Comparison of ENCODE assay signal across 17 cellular contexts in genomic region chr2:203580846-203581245, GRCh38. TPM values are rescaled to one million over a fixed set of nuclear protein-coding genes. Genes with fewer than 3 reads are reported as not detected.
DNase-seq lines count a peak whose midpoint lies in the region; ATAC-seq and TF ChIP-seq lines count a peak whose summit lies in the region.
"Had no signal": no experiment of that assay in that cellular context is flagged by ENCODE, and none has a peak within 500 bp of the region (broad histone marks: within the 10 kb centered on the region; RNA-seq: fewer than 3 reads in every experiment).

No MANE protein-coding gene starts in this region.

- no TSS peak for BruUV-seq in IMR-90 (replicated peaks; lab: Mats Ljungman, UMichigan)

- CTCF ChIA-PET in IMR-90 (lab: Yijun Ruan, JAX): no interaction called here

- no peak for TF ChIP-seq POLR2A in IMR-90 (IDR thresholded peaks at IDR 0.05; ENCODE audit: low read depth, low read length)

- H3K79me1 ChIP-seq in IMR-90 (ENCODE audit: low read depth in 1 of 2, low read length in 2 of 2): no peaks in the 10 kb centered on the region

- no peaks in the 10 kb centered on the region for H3K36me3 Mint-ChIP-seq in effector memory CD8-positive, alpha-beta T cell (ENCODE audit: insufficient read depth)

- no peak overlapping the region for H3K4me3 ChIP-seq in IMR-90 (ENCODE audit: insufficient read depth, low read depth, low read length)
- H3K4me3 ChIP-seq in retinal pigment epithelial cell (ENCODE audit: low read length): no peak overlapping the region
- H3K4me3 ChIP-seq: SK-N-MC had no signal

- H2BK20ac ChIP-seq in IMR-90 (ENCODE audit: low read depth, low read length): no peak overlapping the region

- H3K23ac ChIP-seq in IMR-90 (ENCODE audit: low read depth, low read length): no peak overlapping the region

- POLR2A ChIA-PET in IMR-90 (lab: Charles Lee; ENCODE audit: unreplicated experiment): no interaction called here

- H3K4me1 Mint-ChIP-seq in effector memory CD8-positive, alpha-beta T cell (ENCODE audit: low read depth in 2 of 2): peaks cover 10% of the 10 kb centered on the region in 2 donors

- peak overlapping the region; percentile 57; the same call in 1 of the 2 replicates for H2AK5ac ChIP-seq in IMR-90 (ENCODE audit: low read depth, low read length)

- no peak overlapping the region for H3K9ac ChIP-seq in IMR-90 (ENCODE audit: low read depth, low read length)

- in situ Hi-C loops in IMR-90 (cut with MboI; ENCODE audit: low sequenced_read_pairs): no loop called here

- no peak for ATAC-seq in IMR-90 (ENCODE audit: low read depth)
- ATAC-seq in effector memory CD8-positive, alpha-beta T cell (replicated peaks): no peak
- ATAC-seq in HG03565 (IDR thresholded peaks at IDR 0.05; ENCODE audit: unreplicated experiment): no peak

- H3K27ac Mint-ChIP-seq in effector memory CD8-positive, alpha-beta T cell: no peak overlapping the region
- H3K27ac Mint-ChIP-seq: dendritic cell treated with granulocyte-macrophage colony-stimulating factor and Interleukin-4, amounts not matched to agents 40 ng/mL and 50 ng/mL, for 4 days had no signal

- no peak overlapping the region for H2AK9ac ChIP-seq in IMR-90 (replicated peaks; ENCODE audit: low read depth, low read length, poor library complexity)

- H3K27ac ChIP-seq in IMR-90 (ENCODE audit: insufficient read depth, low read length) (no peak overlapping the region), caudate nucleus (ENCODE audit: low read depth, low read length) (peak overlapping the region; percentile 69)
- H3K27ac ChIP-seq: SK-N-MC had no signal

- no peaks in the 10 kb centered on the region; the same call in 1 of the 2 replicates for H3K27me3 ChIP-seq in IMR-90 (ENCODE audit: control insufficient read depth, insufficient read depth, low read length)

- peaks cover 11% of the 10 kb centered on the region; the same call in 1 of the 2 replicates for H3K9me1 ChIP-seq in IMR-90 (ENCODE audit: insufficient read depth, low read length)

- no peaks in the 10 kb centered on the region for H3K27me3 Mint-ChIP-seq in effector memory CD8-positive, alpha-beta T cell

- no peak overlapping the region for H4K5ac ChIP-seq in IMR-90 (ENCODE audit: low read depth, low read length)

- no peak for DNase-seq in IMR-90
- DNase-seq in caudate nucleus (lab: John Stamatoyannopoulos, UW): peak in 44 of 61 donors; percentile 2 to 72 (median 31)
- peak; percentile 53 for DNase-seq in medulla oblongata (ENCODE audit: extremely low spot score)
- peak; percentile 42 for DNase-seq in retinal pigment epithelial cell (ENCODE audit: low read depth)
- DNase-seq in GM19238 (ENCODE audit: insufficient read length, low spot score): no peak
- DNase-seq in OCI-M2 (lab: John Stamatoyannopoulos, UW; ENCODE audit: unreplicated experiment): no peak
- no peak for DNase-seq in effector memory CD8-positive, alpha-beta T cell
- DNase-seq: activated CD4-positive, alpha-beta T cell treated with anti-CD3 and anti-CD28 coated beads for 4 hours; activated CD8-positive, alpha-beta memory T cell treated with anti-CD3 and anti-CD28 coated beads, Interleukin-2, amount 50 U/mL, for 48 hours; activated naive CD4-positive, alpha-beta T cell; COR-L47; NCI-H146; OCI-M1; T1000 had no signal

- H3K18ac ChIP-seq in IMR-90 (ENCODE audit: low read depth, low read length): no peak overlapping the region

- H2AFZ ChIP-seq in IMR-90 (replicated peaks; ENCODE audit: low read length, poor library complexity): no peak overlapping the region

- TF ChIP-seq CTCF in IMR-90 (conservative IDR thresholded peaks at IDR 0.05; ENCODE audit: low read depth, low read length): no peak
- no peak for TF ChIP-seq CTCF in retinal pigment epithelial cell (conservative IDR thresholded peaks at IDR 0.05; ENCODE audit: low read depth, low read length)

- no peak for TF ChIP-seq RAD21 in IMR-90 (IDR thresholded peaks at IDR 0.05; ENCODE audit: low read length)

- H3K4me2 ChIP-seq in IMR-90 (ENCODE audit: low read depth, low read length): no peak overlapping the region

- H3K14ac ChIP-seq in IMR-90 (replicated peaks; ENCODE audit: low read depth, low read length): no peak overlapping the region

- H4K91ac ChIP-seq in IMR-90 (ENCODE audit: insufficient read depth, low read depth, low read length): no peak overlapping the region

- H2BK120ac ChIP-seq in IMR-90 (ENCODE audit: low read depth, low read length): no peak overlapping the region

- H3K36me3 ChIP-seq in IMR-90 (ENCODE audit: control insufficient read depth, insufficient read depth, low read length): no peaks in the 10 kb centered on the region

- no peak overlapping the region for H4K8ac ChIP-seq in IMR-90 (ENCODE audit: low read depth in 2 of 2, low read length in 2 of 2)

- H4K20me1 ChIP-seq in IMR-90 (ENCODE audit: insufficient read depth, low read length): no peaks in the 10 kb centered on the region

- no peak overlapping the region for H3K56ac ChIP-seq in IMR-90 (ENCODE audit: extremely low read depth, insufficient read depth, low read length)

- no peak overlapping the region for H3K4me3 Mint-ChIP-seq in effector memory CD8-positive, alpha-beta T cell
- H3K4me3 Mint-ChIP-seq: dendritic cell treated with granulocyte-macrophage colony-stimulating factor and Interleukin-4, amounts not matched to agents 40 ng/mL and 50 ng/mL, for 4 days had no signal

- intact Hi-C loops in IMR-90 (cut with micrococcal nuclease): no loop called here

- H3K4ac ChIP-seq in IMR-90 (ENCODE audit: low read depth, low read length): no peak overlapping the region

- dilution Hi-C loops in IMR-90 (cut with HindIII; ENCODE audit: low sequenced_read_pairs, unreplicated experiment): no loop called here

- WGBS in IMR-90 (ENCODE audit: extremely low coverage in 2 of 2, insufficient read length in 1 of 2), 2 experiments: 86% methylated on average over 1 of the region's 5 CpGs; no CpG with 5 or more reads in 1 of the 2 experiments

- no peaks in the 10 kb centered on the region for H3K9me3 ChIP-seq in IMR-90 (ENCODE audit: control insufficient read depth, insufficient read depth, low read length)

- peaks cover 4% of the 10 kb centered on the region for H3K4me1 ChIP-seq in IMR-90 (ENCODE audit: control insufficient read depth, insufficient read depth, low read length)

- no peak overlapping the region for H2BK5ac ChIP-seq in IMR-90 (ENCODE audit: low read depth, low read length, poor library complexity, severe bottlenecking)

- no peak overlapping the region for H2BK15ac ChIP-seq in IMR-90 (ENCODE audit: low read depth, low read length)

- H3K9me3 Mint-ChIP-seq in effector memory CD8-positive, alpha-beta T cell: no peaks in the 10 kb centered on the region
- H3K9me3 Mint-ChIP-seq: dendritic cell treated with granulocyte-macrophage colony-stimulating factor and Interleukin-4, amounts not matched to agents 40 ng/mL and 50 ng/mL, for 4 days had no signal

TF ChIP-seq in IMR-90, 13 proteins besides CTCF, POLR2A, EP300 and RAD21:
- TF ChIP-seq ELK1 (IDR thresholded peaks at IDR 0.05; ENCODE audit: borderline replicate concordance, low read depth, low read length) (no peak), MXI1 (IDR thresholded peaks at IDR 0.05; ENCODE audit: borderline replicate concordance, low read depth, low read length) (no peak), MAZ (IDR thresholded peaks at IDR 0.05; ENCODE audit: borderline replicate concordance, low read depth, low read length) (no peak), RCOR1 (IDR thresholded peaks at IDR 0.05; ENCODE audit: insufficient replicate concordance, low read length) (no peak), BHLHE40 (IDR thresholded peaks at IDR 0.05; ENCODE audit: low read depth, low read length) (no peak), CEBPB (IDR thresholded peaks at IDR 0.05; ENCODE audit: low read depth, low read length) (no peak), RFX5 (IDR thresholded peaks at IDR 0.05; ENCODE audit: low read depth, low read length) (no peak), MAFK (IDR thresholded peaks at IDR 0.05; ENCODE audit: low read depth, low read length) (no peak)

RNA-seq across cellular contexts. Expression of gene RAPH1, which starts 45.7 kb away (rescaled TPM):
- 13.1 and 15.1 TPM in 2 replicates for total RNA-seq in IMR-90 (2012; rRNA removed)
- 5.2 and 7.5 TPM in 2 replicates for polyA plus RNA-seq in IMR-90 (2012; rRNA removed)
- polyA plus RNA-seq in IMR-90 (2012; cell fraction: cytosol; rRNA removed): 3.1 and 5.5 TPM in 2 replicates
- 4.1 and 12.6 TPM in 2 replicates for polyA plus RNA-seq in IMR-90 (2012; cell fraction: nucleus; rRNA removed; ENCODE audit: low replicate concordance)

Comparison
In these comparisons a context has a peak if more than half of its experiments do, and no peak if none do; other contexts are left out.
1. DNase-seq: peak in caudate nucleus (44 of 61), medulla oblongata (single experiment) and retinal pigment epithelial cell (single experiment); none in IMR-90 (single experiment), GM19238 (single experiment), OCI-M2 (single experiment) and effector memory CD8-positive, alpha-beta T cell (0 of 3).